ENCODE assay signal across 8 cellular contexts in the genomic region with DNA sequence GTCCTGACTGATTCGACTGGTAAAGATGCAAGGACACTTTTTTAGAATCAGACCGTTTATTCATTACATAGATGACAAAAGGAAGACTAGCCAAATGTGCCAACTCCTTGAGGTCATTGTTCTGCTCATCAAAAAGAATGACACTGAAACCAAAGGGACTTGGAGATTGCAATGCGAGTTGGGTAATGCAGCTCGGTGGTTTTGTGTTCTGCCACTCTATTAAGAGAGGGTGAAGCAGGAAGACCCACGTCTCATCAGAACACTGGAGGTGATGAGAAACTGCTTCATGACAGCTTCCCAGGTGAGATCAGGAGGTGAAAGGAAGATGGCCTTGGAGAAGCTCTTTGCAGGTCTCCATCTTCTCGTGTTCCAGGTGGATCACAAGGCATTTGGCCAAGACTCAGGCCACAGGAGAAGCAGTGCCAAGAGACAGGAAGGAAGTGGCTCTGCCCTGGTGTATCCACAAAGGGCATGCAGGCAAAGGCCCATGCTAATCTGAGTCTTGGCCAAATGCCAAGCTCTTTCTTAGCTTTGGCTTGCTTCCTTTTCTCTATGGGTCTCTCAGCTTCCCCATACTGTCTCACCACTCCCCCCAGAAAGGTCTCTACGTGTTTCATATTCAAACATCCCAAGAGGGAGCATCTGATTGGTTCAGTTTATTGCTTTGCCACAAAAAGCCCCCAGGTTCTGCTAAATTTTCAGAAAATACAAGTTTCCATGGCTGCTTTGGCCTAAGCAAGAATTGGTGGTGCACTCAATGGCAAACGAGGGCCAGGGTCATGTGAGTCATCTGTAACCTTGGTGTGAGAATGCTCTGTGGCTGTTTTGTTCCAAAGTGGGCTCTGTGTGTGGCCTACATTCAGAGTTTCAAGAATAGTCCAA. TPM values are rescaled to one million over a fixed set of nuclear protein-coding genes. Genes with fewer than 3 reads are reported as not detected.
DNase-seq lines count a peak whose midpoint lies in the region; ATAC-seq and TF ChIP-seq lines count a peak whose summit lies in the region.

No MANE protein-coding gene starts in this region.

- DNase-seq in Caki2 (ENCODE audit: low read depth) = peak; percentile 14
- DNase-seq in Kasumi-1 (lab: John Stamatoyannopoulos, UW) = peak; percentile 69 to 84
- no peak for DNase-seq in activated T-helper 2 cell treated with anti-CD3 and anti-CD28 coated beads, Interferon-gamma antibody, Interleukin-2, Interleukin-4, amounts not matched to agents 10 μg/mL and 5 μg/mL and 100 μg/mL, durations not matched to agents 14 hours and 24 hours and 36 hours (ENCODE audit: low spot score)
- no peak for DNase-seq in endodermal cell
- DNase-seq in mesothelial cell of epicardium (ENCODE audit: low spot score in 2 of 2, unreplicated experiment in 2 of 2) = no peak

- in situ Hi-C loops in Caki2 (cut with HindIII; ENCODE audit: low pct_unique_long_range_greater_than_20kb, low sequenced_read_pairs) = no loop called here

- intact Hi-C loops in activated T-helper 2 cell treated with anti-CD3 and anti-CD28 coated beads, Interferon-gamma antibody, Interleukin-2, Interleukin-4, amounts not matched to agents 10 μg/mL and 5 μg/mL and 100 μg/mL, durations not matched to agents 14 hours and 24 hours and 36 hours (cut with micrococcal nuclease) = loop anchor here (2.0 to 5.0 kb wide), 2 partner anchors 118 to 294 kb away; no protein-coding TSS in a partner anchor

- no peaks in the 10 kb centered on the region for H3K9me3 Mint-ChIP-seq in activated T-helper 2 cell treated with anti-CD3 and anti-CD28 coated beads, Interferon-gamma antibody, Interleukin-2, Interleukin-4, amounts not matched to agents 10 μg/mL and 5 μg/mL and 100 μg/mL, durations not matched to agents 14 hours and 24 hours and 36 hours
- H3K9me3 Mint-ChIP-seq in endodermal cell (peaks cover 5% of the 10 kb centered on the region), mesothelial cell of epicardium (no peaks in the 10 kb centered on the region)

- no peaks in the 10 kb centered on the region for H3K36me3 ChIP-seq in neutrophil
- H3K36me3 ChIP-seq in endodermal cell (ENCODE audit: control insufficient read depth, insufficient read depth, low read length) = no peaks in the 10 kb centered on the region

- no peaks in the 10 kb centered on the region for H3K27me3 Mint-ChIP-seq in activated T-helper 2 cell treated with anti-CD3 and anti-CD28 coated beads, Interferon-gamma antibody, Interleukin-2, Interleukin-4, amounts not matched to agents 10 μg/mL and 5 μg/mL and 100 μg/mL, durations not matched to agents 14 hours and 24 hours and 36 hours (ENCODE audit: low read depth)
- H3K27me3 Mint-ChIP-seq in endodermal cell (ENCODE audit: insufficient read depth) (no peaks in the 10 kb centered on the region), mesothelial cell of epicardium (ENCODE audit: low read depth) (no peaks in the 10 kb centered on the region)

- TF ChIP-seq CTCF in neutrophil (IDR thresholded peaks at IDR 0.05) = no peak
- TF ChIP-seq CTCF in endodermal cell (conservative IDR thresholded peaks at IDR 0.05) = no peak
- no peak for TF ChIP-seq CTCF in mesothelial cell of epicardium (IDR thresholded peaks at IDR 0.05; ENCODE audit: unreplicated experiment)

- H3K9me3 ChIP-seq in neutrophil (no peaks in the 10 kb centered on the region), endodermal cell (ENCODE audit: control insufficient read depth, low read length) (no peaks in the 10 kb centered on the region)

- H3K4me1 Mint-ChIP-seq in activated T-helper 2 cell treated with anti-CD3 and anti-CD28 coated beads, Interferon-gamma antibody, Interleukin-2, Interleukin-4, amounts not matched to agents 10 μg/mL and 5 μg/mL and 100 μg/mL, durations not matched to agents 14 hours and 24 hours and 36 hours (ENCODE audit: low read depth) = peaks cover 45% of the 10 kb centered on the region
- H3K4me1 Mint-ChIP-seq in endodermal cell (peaks cover 3% of the 10 kb centered on the region), mesothelial cell of epicardium (no peaks in the 10 kb centered on the region)

- H3K27ac ChIP-seq in neutrophil (peak overlapping the region; percentile 76), endodermal cell (ENCODE audit: low read depth, low read length) (no peak overlapping the region)

- WGBS in endodermal cell (ENCODE audit: insufficient coverage in 1 of 2, insufficient read length in 1 of 2), 2 experiments = 89% methylated on average over 8 of the region's 8 CpGs

- H3K4me1 ChIP-seq in neutrophil (ENCODE audit: control insufficient read depth in 1 of 2, insufficient read depth in 1 of 2, low read depth in 1 of 2, low read length in 1 of 2) (peaks cover 35 to 41% of the 10 kb centered on the region in 2 experiments), endodermal cell (ENCODE audit: control insufficient read depth, insufficient read depth, low read length) (no peaks in the 10 kb centered on the region)

- peaks cover 11% of the 10 kb centered on the region for H3K36me3 Mint-ChIP-seq in activated T-helper 2 cell treated with anti-CD3 and anti-CD28 coated beads, Interferon-gamma antibody, Interleukin-2, Interleukin-4, amounts not matched to agents 10 μg/mL and 5 μg/mL and 100 μg/mL, durations not matched to agents 14 hours and 24 hours and 36 hours (ENCODE audit: low read depth)
- no peaks in the 10 kb centered on the region for H3K36me3 Mint-ChIP-seq in endodermal cell (ENCODE audit: low read depth)
- no peaks in the 10 kb centered on the region for H3K36me3 Mint-ChIP-seq in mesothelial cell of epicardium

- H3K27me3 ChIP-seq in neutrophil (no peaks in the 10 kb centered on the region), endodermal cell (ENCODE audit: control insufficient read depth, insufficient read depth, low read length, poor library complexity, severe bottlenecking) (no peaks in the 10 kb centered on the region)

- peak overlapping the region; percentile 83 for H3K27ac Mint-ChIP-seq in activated T-helper 2 cell treated with anti-CD3 and anti-CD28 coated beads, Interferon-gamma antibody, Interleukin-2, Interleukin-4, amounts not matched to agents 10 μg/mL and 5 μg/mL and 100 μg/mL, durations not matched to agents 14 hours and 24 hours and 36 hours
- no peak overlapping the region for H3K27ac Mint-ChIP-seq in endodermal cell
- H3K27ac Mint-ChIP-seq in mesothelial cell of epicardium = no peak overlapping the region

- H3K9ac ChIP-seq in endodermal cell (ENCODE audit: extremely low read depth, low read length, poor library complexity, severe bottlenecking) = no peak overlapping the region

- ATAC-seq in GM21381 (IDR thresholded peaks at IDR 0.05; ENCODE audit: unreplicated experiment) = peak; percentile 46
- no peak for ATAC-seq in GM19455 (IDR thresholded peaks at IDR 0.05; ENCODE audit: unreplicated experiment)

- H3K4me3 ChIP-seq in neutrophil (ENCODE audit: low read depth in 1 of 2, low read length in 1 of 2) (no peak overlapping the region), endodermal cell (ENCODE audit: low read length) (no peak overlapping the region)

- peak overlapping the region; percentile 34 for H3K4me3 Mint-ChIP-seq in activated T-helper 2 cell treated with anti-CD3 and anti-CD28 coated beads, Interferon-gamma antibody, Interleukin-2, Interleukin-4, amounts not matched to agents 10 μg/mL and 5 μg/mL and 100 μg/mL, durations not matched to agents 14 hours and 24 hours and 36 hours (ENCODE audit: low read depth)
- H3K4me3 Mint-ChIP-seq in endodermal cell = no peak overlapping the region
- H3K4me3 Mint-ChIP-seq in mesothelial cell of epicardium = no peak overlapping the region

RNA-seq across cellular contexts. Expression of gene CCT8, which starts 5.7 kb away (rescaled TPM):
- total RNA-seq in Caki2 (2014; rRNA removed; shearing (Covaris generic); ENCODE audit: low replicate concordance) = 213 and 246 TPM in 2 replicates
- 366 and 387 TPM in 2 replicates for total RNA-seq in activated T-helper 2 cell treated with anti-CD3 and anti-CD28 coated beads, Interferon-gamma antibody, Interleukin-2, Interleukin-4, amounts not matched to agents 10 μg/mL and 5 μg/mL and 100 μg/mL, durations not matched to agents 14 hours and 24 hours and 36 hours
- total RNA-seq in endodermal cell (100 to 1,000 TPM; 279 to 281 TPM), mesothelial cell of epicardium (166 to 174 TPM (median 171 TPM) in 3 replicates)
- 248 TPM for polyA plus RNA-seq in endodermal cell (2013, experiment 1 of 2)
- polyA plus RNA-seq in endodermal cell (2013, experiment 2 of 2) = 227 TPM

RNA-seq across cellular contexts. Expression of gene MAP3K7CL, which starts 51.3 kb away (rescaled TPM):
- total RNA-seq in Caki2 (2014; rRNA removed; shearing (Covaris generic); ENCODE audit: low replicate concordance) = 2.0 and 18.1 TPM in 2 replicates
- 3.3 and 3.9 TPM in 2 replicates for total RNA-seq in activated T-helper 2 cell treated with anti-CD3 and anti-CD28 coated beads, Interferon-gamma antibody, Interleukin-2, Interleukin-4, amounts not matched to agents 10 μg/mL and 5 μg/mL and 100 μg/mL, durations not matched to agents 14 hours and 24 hours and 36 hours
- 1 to 10 TPM in 1 of 2 donors, not detected in 1; 1.3 TPM for total RNA-seq in endodermal cell
- polyA plus RNA-seq in endodermal cell (2013, experiment 1 of 2) = 0.25 TPM
- polyA plus RNA-seq in endodermal cell (2013, experiment 2 of 2) = 0.83 TPM
- total RNA-seq in mesothelial cell of epicardium = 0.13 to 0.49 TPM (median 0.34 TPM) in 3 replicates

RNA-seq across cellular contexts. Expression of gene USP16, which starts 54.7 kb away (rescaled TPM):
- total RNA-seq in Caki2 (2014; rRNA removed; shearing (Covaris generic); ENCODE audit: low replicate concordance) = 20.6 and 24.6 TPM in 2 replicates
- total RNA-seq in activated T-helper 2 cell treated with anti-CD3 and anti-CD28 coated beads, Interferon-gamma antibody, Interleukin-2, Interleukin-4, amounts not matched to agents 10 μg/mL and 5 μg/mL and 100 μg/mL, durations not matched to agents 14 hours and 24 hours and 36 hours = 40.9 and 44.1 TPM in 2 replicates
- 10 to 100 TPM; 19.9 to 22.0 TPM for total RNA-seq in endodermal cell
- 22.4 TPM for polyA plus RNA-seq in endodermal cell (2013, experiment 1 of 2)
- 23.0 TPM for polyA plus RNA-seq in endodermal cell (2013, experiment 2 of 2)
- 30.8 to 32.0 TPM (median 31.4 TPM) in 3 replicates for total RNA-seq in mesothelial cell of epicardium

RNA-seq across cellular contexts. Expression of gene RWDD2B, which starts 60.0 kb away (rescaled TPM):
- 14.8 and 19.3 TPM in 2 replicates for total RNA-seq in Caki2 (2014; rRNA removed; shearing (Covaris generic); ENCODE audit: low replicate concordance)
- 9.2 and 9.4 TPM in 2 replicates for total RNA-seq in activated T-helper 2 cell treated with anti-CD3 and anti-CD28 coated beads, Interferon-gamma antibody, Interleukin-2, Interleukin-4, amounts not matched to agents 10 μg/mL and 5 μg/mL and 100 μg/mL, durations not matched to agents 14 hours and 24 hours and 36 hours
- 1 to 10 TPM in 1 of 2 donors, not detected in 1; 6.5 TPM for total RNA-seq in endodermal cell
- 11.1 TPM for polyA plus RNA-seq in endodermal cell (2013, experiment 1 of 2)
- polyA plus RNA-seq in endodermal cell (2013, experiment 2 of 2) = 11.3 TPM
- 8.5 to 10.0 TPM (median 10.0 TPM) in 3 replicates for total RNA-seq in mesothelial cell of epicardium

Comparison
In these comparisons a context has a peak if more than half of its experiments do, and no peak if none do; other contexts are left out.
1. DNase-seq: peak in Caki2 (single experiment) and Kasumi-1 (2 of 2); none in activated T-helper 2 cell treated with anti-CD3 and anti-CD28 coated beads, Interferon-gamma antibody, Interleukin-2, Interleukin-4, amounts not matched to agents 10 μg/mL and 5 μg/mL and 100 μg/mL, durations not matched to agents 14 hours and 24 hours and 36 hours (single experiment), endodermal cell (single experiment) and mesothelial cell of epicardium (0 of 2).